Comparison of ENCODE assay signal across 20 cellular contexts in genomic region chr3:63895422-63896189, GRCh38. TPM values are rescaled to one million over a fixed set of nuclear protein-coding genes. Genes with fewer than 3 reads are reported as not detected.
DNase-seq lines count a peak whose midpoint lies in the region; ATAC-seq and TF ChIP-seq lines count a peak whose summit lies in the region.
"Had no signal": no experiment of that assay in that cellular context is flagged by ENCODE, and none has a peak within 500 bp of the region (broad histone marks: within the 10 kb centered on the region; RNA-seq: fewer than 3 reads in every experiment).

No MANE protein-coding gene starts in this region.

- H3K4me3 ChIP-seq in HEK293 (ENCODE audit: low read depth, low read length) (no peak overlapping the region), PC-3 (ENCODE audit: low read length) (no peak overlapping the region)
- H3K4me3 ChIP-seq: SJCRH30, skin epidermis, upper lobe of right lung had no signal

- H3K4me1 ChIP-seq in HEK293 (ENCODE audit: control insufficient read depth, insufficient read depth, low read length) (no peaks in the 10 kb centered on the region; the same call in none of the 2 replicates), PC-3 (ENCODE audit: insufficient read depth, low read length) (no peaks in the 10 kb centered on the region)
- H3K4me1 ChIP-seq: SJCRH30 had no signal

- no peak for DNase-seq in activated CD8-positive, alpha-beta memory T cell treated with anti-CD3 and anti-CD28 coated beads, Interleukin-2, amount 10 ng/mL, durations not matched to agents 7 days and 5 days
- no peak for DNase-seq in activated CD8-positive, alpha-beta memory T cell treated with anti-CD3 and anti-CD28 coated beads, Interleukin-2, amount 50 U/mL, for 4 hours
- DNase-seq in activated naive CD8-positive, alpha-beta T cell treated with anti-CD3 and anti-CD28 coated beads, Interleukin-2, amount 50 U/mL, for 24 hours: no peak
- no peak for DNase-seq in stimulated activated naive B cell treated with anti-CD40 and anti-IgM and Interleukin-4, amounts not matched to agents 10 μg/mL and 1 μg/mL and 100 μg/mL, for 72 hours
- DNase-seq in glutamatergic neuron (no peak), PC-3 (no peak)
- DNase-seq: activated naive CD4-positive, alpha-beta T cell treated with anti-CD3 and anti-CD28 coated beads, Interleukin-2, amount 10 ng/mL, durations not matched to agents 7 days and 5 days; Calu3; effector CD8-positive, alpha-beta T cell; hippocampal formation; Karpas-422; NCI-H1436; NCI-H226; posterior cingulate gyrus; SJCRH30; upper lobe of right lung had no signal

- intact Hi-C loops in PC-3 (cut with micrococcal nuclease): no loop called here

- H3K27ac ChIP-seq in HEK293 (ENCODE audit: extremely low read depth, low read depth, low read length): no peak overlapping the region
- H3K27ac ChIP-seq in PC-3 (ENCODE audit: low read length): no peak overlapping the region
- H3K27ac ChIP-seq: SJCRH30, upper lobe of right lung had no signal

- H3K27ac Mint-ChIP-seq in activated CD8-positive, alpha-beta memory T cell treated with anti-CD3 and anti-CD28 coated beads, Interleukin-2, amount 10 ng/mL, durations not matched to agents 7 days and 5 days: peak overlapping the region; percentile 52
- H3K27ac Mint-ChIP-seq in activated naive CD8-positive, alpha-beta T cell treated with anti-CD3 and anti-CD28 coated beads, Interleukin-2, amount 50 U/mL, for 24 hours: peak overlapping the region; percentile 61
- H3K27ac Mint-ChIP-seq in stimulated activated naive B cell treated with anti-CD40 and anti-IgM and Interleukin-4, amounts not matched to agents 10 μg/mL and 1 μg/mL and 100 μg/mL, for 72 hours: peak overlapping the region; percentile 73
- H3K27ac Mint-ChIP-seq in glutamatergic neuron (ENCODE audit: unreplicated experiment): no peak overlapping the region
- H3K27ac Mint-ChIP-seq: activated naive CD4-positive, alpha-beta T cell treated with anti-CD3 and anti-CD28 coated beads, Interleukin-2, amount 10 ng/mL, durations not matched to agents 7 days and 5 days had no signal

- peak; percentile 36 for ATAC-seq in activated CD8-positive, alpha-beta memory T cell treated with anti-CD3 and anti-CD28 coated beads, Interleukin-2, amount 10 ng/mL, durations not matched to agents 7 days and 5 days
- no peak for ATAC-seq in activated naive CD8-positive, alpha-beta T cell treated with anti-CD3 and anti-CD28 coated beads, Interleukin-2, amount 50 U/mL, for 24 hours
- no peak for ATAC-seq in stimulated activated naive B cell treated with anti-CD40 and anti-IgM and Interleukin-4, amounts not matched to agents 10 μg/mL and 1 μg/mL and 100 μg/mL, for 72 hours (replicated peaks)
- ATAC-seq in GM18907 (IDR thresholded peaks at IDR 0.05; ENCODE audit: unreplicated experiment) (no peak), PC-3 (no peak)
- ATAC-seq: upper lobe of right lung had no signal

- H3F3A ChIP-seq in PC-3 (ENCODE audit: low read length, unreplicated experiment): no peaks in the 10 kb centered on the region

- CTCF ChIA-PET in activated CD8-positive, alpha-beta memory T cell treated with anti-CD3 and anti-CD28 coated beads, Interleukin-2, amount 10 ng/mL, durations not matched to agents 7 days and 5 days (lab: Charles Lee): interaction anchor here (1.0 to 1.3 kb wide), 3 partner anchors 12 to 34 kb away, joined by 3 read pairs; partner anchors contain the start of gene SCAANT1
- CTCF ChIA-PET in HEK293 (lab: Yijun Ruan, JAX) (interaction anchor here (0.6 kb wide), 1 partner anchor 615 kb away, joined by 4 read pairs; no protein-coding TSS in a partner anchor), PC-3 (lab: Charles Lee) (no interaction called here)

- no peaks in the 10 kb centered on the region for H3K27me3 ChIP-seq in PC-3 (ENCODE audit: low read length)
- H3K27me3 ChIP-seq: SJCRH30, upper lobe of right lung had no signal

- peaks cover 0 to 3% of the 10 kb centered on the region in 2 experiments; a peak in 2 of 3 replicates for H3K36me3 ChIP-seq in HEK293 (ENCODE audit: control insufficient read depth in 2 of 2, insufficient read depth in 1 of 2, low read length in 2 of 2)
- H3K36me3 ChIP-seq in PC-3 (ENCODE audit: low read depth, low read length): no peaks in the 10 kb centered on the region

- H3K27me3 Mint-ChIP-seq in activated CD8-positive, alpha-beta memory T cell treated with anti-CD3 and anti-CD28 coated beads, Interleukin-2, amount 10 ng/mL, durations not matched to agents 7 days and 5 days: no peaks in the 10 kb centered on the region
- no peaks in the 10 kb centered on the region for H3K27me3 Mint-ChIP-seq in activated naive CD8-positive, alpha-beta T cell treated with anti-CD3 and anti-CD28 coated beads, Interleukin-2, amount 50 U/mL, for 24 hours
- H3K27me3 Mint-ChIP-seq in stimulated activated naive B cell treated with anti-CD40 and anti-IgM and Interleukin-4, amounts not matched to agents 10 μg/mL and 1 μg/mL and 100 μg/mL, for 72 hours: no peaks in the 10 kb centered on the region
- peaks cover 2% of the 10 kb centered on the region for H3K27me3 Mint-ChIP-seq in glutamatergic neuron (ENCODE audit: unreplicated experiment)
- H3K27me3 Mint-ChIP-seq: activated naive CD4-positive, alpha-beta T cell treated with anti-CD3 and anti-CD28 coated beads, Interleukin-2, amount 10 ng/mL, durations not matched to agents 7 days and 5 days had no signal

- POLR2A ChIA-PET in HEK293 (lab: Yijun Ruan, JAX) (interaction anchor here (0.6 kb wide), 1 partner anchor 604 kb away, joined by 3 read pairs; no protein-coding TSS in a partner anchor), PC-3 (lab: Charles Lee; ENCODE audit: unreplicated experiment) (interaction anchor here (0.6 kb wide), 1 partner anchor 19 kb away, joined by 19 read pairs; no protein-coding TSS in a partner anchor)

- no peaks in the 10 kb centered on the region for H4K20me1 ChIP-seq in PC-3 (ENCODE audit: low read length)

- H3K9me3 ChIP-seq in HEK293 (ENCODE audit: control insufficient read depth, insufficient read depth, low read depth, low read length) (no peaks in the 10 kb centered on the region), PC-3 (ENCODE audit: low read length) (no peaks in the 10 kb centered on the region)
- H3K9me3 ChIP-seq: SJCRH30, upper lobe of right lung had no signal

- no peaks in the 10 kb centered on the region for H3K79me2 ChIP-seq in PC-3 (ENCODE audit: low read length)

- no peak overlapping the region for H3K9ac ChIP-seq in PC-3 (ENCODE audit: low read length)

- no peak overlapping the region for H3K4me2 ChIP-seq in PC-3 (ENCODE audit: low read length)

- H3K36me3 Mint-ChIP-seq in activated CD8-positive, alpha-beta memory T cell treated with anti-CD3 and anti-CD28 coated beads, Interleukin-2, amount 10 ng/mL, durations not matched to agents 7 days and 5 days: peaks cover 47% of the 10 kb centered on the region
- H3K36me3 Mint-ChIP-seq in activated naive CD8-positive, alpha-beta T cell treated with anti-CD3 and anti-CD28 coated beads, Interleukin-2, amount 50 U/mL, for 24 hours (ENCODE audit: low read depth): peaks cover 31% of the 10 kb centered on the region
- H3K36me3 Mint-ChIP-seq in stimulated activated naive B cell treated with anti-CD40 and anti-IgM and Interleukin-4, amounts not matched to agents 10 μg/mL and 1 μg/mL and 100 μg/mL, for 72 hours: peaks cover 18 to 43% of the 10 kb centered on the region in 2 donors
- H3K36me3 Mint-ChIP-seq in glutamatergic neuron (ENCODE audit: unreplicated experiment): no peaks in the 10 kb centered on the region

- TF ChIP-seq CTCF in HEK293 (tag by site-specific recombination; IDR thresholded peaks at IDR 0.05) (no peak), glutamatergic neuron (IDR thresholded peaks at IDR 0.05; ENCODE audit: partially characterized antibody, unreplicated experiment) (no peak), PC-3 (conservative IDR thresholded peaks at IDR 0.05; ENCODE audit: low read depth, low read length) (no peak)

- H3K4me1 Mint-ChIP-seq in activated CD8-positive, alpha-beta memory T cell treated with anti-CD3 and anti-CD28 coated beads, Interleukin-2, amount 10 ng/mL, durations not matched to agents 7 days and 5 days: peaks cover 34% of the 10 kb centered on the region
- peaks cover 45% of the 10 kb centered on the region for H3K4me1 Mint-ChIP-seq in activated naive CD8-positive, alpha-beta T cell treated with anti-CD3 and anti-CD28 coated beads, Interleukin-2, amount 50 U/mL, for 24 hours
- peaks cover 31 to 52% of the 10 kb centered on the region in 2 donors for H3K4me1 Mint-ChIP-seq in stimulated activated naive B cell treated with anti-CD40 and anti-IgM and Interleukin-4, amounts not matched to agents 10 μg/mL and 1 μg/mL and 100 μg/mL, for 72 hours
- H3K4me1 Mint-ChIP-seq in glutamatergic neuron (ENCODE audit: low read depth, unreplicated experiment): peaks cover 7% of the 10 kb centered on the region

- peaks cover 2% of the 10 kb centered on the region for H3K9me3 Mint-ChIP-seq in activated CD8-positive, alpha-beta memory T cell treated with anti-CD3 and anti-CD28 coated beads, Interleukin-2, amount 10 ng/mL, durations not matched to agents 7 days and 5 days (ENCODE audit: low read depth)
- H3K9me3 Mint-ChIP-seq in activated naive CD8-positive, alpha-beta T cell treated with anti-CD3 and anti-CD28 coated beads, Interleukin-2, amount 50 U/mL, for 24 hours: no peaks in the 10 kb centered on the region
- no peaks in the 10 kb centered on the region for H3K9me3 Mint-ChIP-seq in stimulated activated naive B cell treated with anti-CD40 and anti-IgM and Interleukin-4, amounts not matched to agents 10 μg/mL and 1 μg/mL and 100 μg/mL, for 72 hours
- H3K9me3 Mint-ChIP-seq in glutamatergic neuron (ENCODE audit: unreplicated experiment): no peaks in the 10 kb centered on the region
- H3K9me3 Mint-ChIP-seq: activated naive CD4-positive, alpha-beta T cell treated with anti-CD3 and anti-CD28 coated beads, Interleukin-2, amount 10 ng/mL, durations not matched to agents 7 days and 5 days had no signal

- no peak overlapping the region for H2AFZ ChIP-seq in PC-3 (ENCODE audit: low read length)

- H3K9me2 ChIP-seq in PC-3 (replicated peaks; ENCODE audit: low read length): no peaks in the 10 kb centered on the region

- BruUV-seq in PC-3 (replicated peaks; lab: Mats Ljungman, UMichigan): no TSS peak

- H3K4me3 Mint-ChIP-seq in activated CD8-positive, alpha-beta memory T cell treated with anti-CD3 and anti-CD28 coated beads, Interleukin-2, amount 10 ng/mL, durations not matched to agents 7 days and 5 days: no peak overlapping the region
- H3K4me3 Mint-ChIP-seq in activated naive CD8-positive, alpha-beta T cell treated with anti-CD3 and anti-CD28 coated beads, Interleukin-2, amount 50 U/mL, for 24 hours: peak overlapping the region; percentile 3
- H3K4me3 Mint-ChIP-seq in stimulated activated naive B cell treated with anti-CD40 and anti-IgM and Interleukin-4, amounts not matched to agents 10 μg/mL and 1 μg/mL and 100 μg/mL, for 72 hours: peak overlapping the region in 1 of 2 donors; percentile 3
- H3K4me3 Mint-ChIP-seq in glutamatergic neuron (ENCODE audit: unreplicated experiment): no peak overlapping the region
- H3K4me3 Mint-ChIP-seq: activated naive CD4-positive, alpha-beta T cell treated with anti-CD3 and anti-CD28 coated beads, Interleukin-2, amount 10 ng/mL, durations not matched to agents 7 days and 5 days had no signal

RNA-seq across cellular contexts. Expression of gene SCAANT1, which starts 16.6 kb away (rescaled TPM):
- 1 to 10 TPM in 1 of 2 experiments, not detected in 1; 1.3 TPM for total RNA-seq in activated CD8-positive, alpha-beta memory T cell treated with anti-CD3 and anti-CD28 coated beads, Interleukin-2, amount 10 ng/mL, durations not matched to agents 7 days and 5 days
- total RNA-seq in glutamatergic neuron (ENCODE audit: unreplicated experiment) (not detected), PC-3 (2014; rRNA removed) (not detected in 2 replicates)
- total RNA-seq: bronchial epithelial cell, Calu3, SJCRH30, upper lobe of right lung had no signal

RNA-seq across cellular contexts. Expression of gene ATXN7, which starts 31.9 kb away (rescaled TPM):
- total RNA-seq in activated CD8-positive, alpha-beta memory T cell treated with anti-CD3 and anti-CD28 coated beads, Interleukin-2, amount 10 ng/mL, durations not matched to agents 7 days and 5 days: 10 to 100 TPM; 41.9 to 56.5 TPM
- total RNA-seq in glutamatergic neuron (ENCODE audit: unreplicated experiment) (22.1 TPM), PC-3 (2014; rRNA removed) (3.6 and 6.3 TPM in 2 replicates)

RNA-seq across cellular contexts. Expression of gene THOC7, which starts 32.0 kb away (rescaled TPM):
- total RNA-seq in activated CD8-positive, alpha-beta memory T cell treated with anti-CD3 and anti-CD28 coated beads, Interleukin-2, amount 10 ng/mL, durations not matched to agents 7 days and 5 days: 10 to 100 TPM; 77.7 to 78.1 TPM
- total RNA-seq in glutamatergic neuron (ENCODE audit: unreplicated experiment): 43.3 TPM
- 26.7 and 41.8 TPM in 2 replicates for total RNA-seq in PC-3 (2014; rRNA removed)
